36 cellular contexts compared by ENCODE assay signal in the genomic region with DNA sequence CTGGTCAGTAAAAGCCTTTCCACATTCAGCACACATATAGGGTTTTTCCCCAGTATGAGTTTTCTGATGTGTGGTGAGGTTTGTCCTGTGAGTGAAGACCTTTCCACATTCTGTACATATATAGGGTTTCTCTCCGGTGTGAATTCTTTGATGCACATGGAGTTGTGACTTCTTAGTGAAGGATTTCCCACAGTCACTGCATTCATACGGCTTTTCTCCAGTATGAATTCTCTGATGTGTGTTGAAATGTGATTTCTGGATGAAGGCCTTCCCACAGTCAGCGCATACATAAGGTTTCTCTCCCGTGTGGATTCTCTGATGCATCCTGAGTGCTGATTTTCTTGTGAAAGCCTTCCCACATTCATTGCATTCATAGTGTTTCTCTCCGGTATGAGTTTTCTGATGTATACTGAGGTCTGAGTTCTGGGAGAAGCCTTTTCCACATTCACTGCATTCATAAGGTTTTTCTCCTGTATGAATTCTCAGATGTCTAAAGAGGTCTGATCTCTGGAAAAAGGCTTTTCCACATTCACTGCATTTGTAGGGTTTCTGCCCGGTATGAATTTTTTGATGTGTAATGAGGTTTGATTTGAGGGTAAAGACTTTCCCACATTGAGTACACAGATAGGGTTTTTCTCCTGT.
"Had no signal": no experiment of that assay in that cellular context is flagged by ENCODE, and none has a peak within 500 bp of the region (broad histone marks: within the 10 kb centered on the region; RNA-seq: fewer than 3 reads in every experiment).

No MANE protein-coding gene starts in this region.

- H3K36me3 ChIP-seq: adrenal gland, cardiac muscle cell had no signal

- ATAC-seq: activated CD4-positive, CD25-positive, alpha-beta regulatory T cell treated with anti-CD3 and anti-CD28 coated beads, Interleukin-2, amount 50 U/mL, for 24 hours; activated CD8-positive, alpha-beta T cell treated with anti-CD3 and anti-CD28 coated beads for 36 hours; effector memory CD8-positive, alpha-beta T cell; gastroesophageal sphincter; T-helper 17 cell had no signal

- H3K4me1 ChIP-seq: adrenal gland, ascending aorta, breast epithelium, esophagus squamous epithelium, gastroesophageal sphincter had no signal

- FAIRE-seq: endothelial cell of umbilical vein had no signal

- DNase-seq: activated B cell treated with CpG ODN at 0.5 μM for 24 hours; activated CD4-positive, alpha-beta T cell treated with anti-CD3 and anti-CD28 coated beads for 48 hours; activated CD4-positive, alpha-beta T cell treated with anti-CD3 and anti-CD28 coated beads, Interleukin-2, amount 50 U/mL, for 1 hour; activated CD4-positive, alpha-beta T cell treated with anti-CD3 and anti-CD28 coated beads, Interleukin-2, amount 50 U/mL, for 48 hours; activated CD8-positive, alpha-beta memory T cell treated with anti-CD3 and anti-CD28 coated beads for 24 hours; activated CD8-positive, alpha-beta T cell treated with anti-CD3 and anti-CD28 coated beads for 36 hours; activated gamma-delta T cell treated with Interleukin-2 at 50 U/mL for 16 hours; activated naive CD4-positive, alpha-beta T cell treated with anti-CD3 and anti-CD28 coated beads, Interleukin-2, amount 50 U/mL, for 16 hours; activated naive CD4-positive, alpha-beta T cell treated with Interleukin-2 at 50 U/mL for 16 hours; activated T-cell treated with anti-CD3 and anti-CD28 coated beads, Interleukin-2, amount 50 U/mL, for 48 hours; adrenal gland; effector CD4-positive, alpha-beta T cell; effector memory CD8-positive, alpha-beta T cell; esophagus squamous epithelium; foreskin melanocyte; head of caudate nucleus; hippocampal formation; T-helper 1 cell; T-helper 17 cell; T1000; WERI-Rb-1 had no signal

- H3K4me1 Mint-ChIP-seq: brain; central memory CD8-positive, alpha-beta T cell; T-helper 17 cell had no signal

- H3K27me3 Mint-ChIP-seq: activated B cell treated with CpG ODN at 0.5 μM for 24 hours; activated CD8-positive, alpha-beta T cell treated with anti-CD3 and anti-CD28 coated beads for 36 hours; activated naive CD8-positive, alpha-beta T cell; central memory CD8-positive, alpha-beta T cell; dendritic cell treated with granulocyte-macrophage colony-stimulating factor and Interleukin-4, amounts not matched to agents 40 ng/mL and 50 ng/mL, for 4 days; effector memory CD8-positive, alpha-beta T cell; T-helper 17 cell had no signal

- H3K4me3 ChIP-seq: adrenal gland, ascending aorta, breast epithelium, cardiac muscle cell, coronary artery, esophagus squamous epithelium, gastroesophageal sphincter had no signal

- H3K27ac Mint-ChIP-seq: activated B cell treated with CpG ODN at 0.5 μM for 24 hours; activated CD8-positive, alpha-beta T cell treated with anti-CD3 and anti-CD28 coated beads for 36 hours; activated naive CD8-positive, alpha-beta T cell; activated T-helper 1 cell treated with anti-CD3 and anti-CD28 coated beads, Interleukin-12 subunit alpha, Interleukin-12 subunit beta, Interleukin-2, Interleukin-4 antibody, amounts not matched to agents 30 ng/mL and 10 ng/mL and 1 ng/mL, durations not matched to agents 14 hours and 24 hours and 36 hours; activated T-helper 2 cell treated with anti-CD3 and anti-CD28 coated beads, Interferon-gamma antibody, Interleukin-2, Interleukin-4, amounts not matched to agents 10 μg/mL and 5 μg/mL and 100 μg/mL, durations not matched to agents 14 hours and 24 hours and 36 hours; brain; dendritic cell treated with granulocyte-macrophage colony-stimulating factor and Interleukin-4, amounts not matched to agents 40 ng/mL and 50 ng/mL, for 4 days; effector memory CD8-positive, alpha-beta T cell; T-helper 17 cell; T-helper 2 cell treated with Interferon-gamma antibody and Interleukin-4, amounts not matched to agents 5 μg/mL and 100 μg/mL, for 36 hours had no signal

- H3K4me3 Mint-ChIP-seq: activated B cell treated with CpG ODN at 0.5 μM for 24 hours; activated CD8-positive, alpha-beta T cell treated with anti-CD3 and anti-CD28 coated beads for 36 hours; activated naive CD8-positive, alpha-beta T cell; activated T-helper 1 cell treated with anti-CD3 and anti-CD28 coated beads, Interleukin-12 subunit alpha, Interleukin-12 subunit beta, Interleukin-2, Interleukin-4 antibody, amounts not matched to agents 30 ng/mL and 10 ng/mL and 1 ng/mL, durations not matched to agents 14 hours and 24 hours and 36 hours; brain; central memory CD8-positive, alpha-beta T cell; dendritic cell treated with granulocyte-macrophage colony-stimulating factor and Interleukin-4, amounts not matched to agents 40 ng/mL and 50 ng/mL, for 4 days; effector memory CD8-positive, alpha-beta T cell; T-helper 17 cell; T-helper 2 cell treated with Interferon-gamma antibody and Interleukin-4, amounts not matched to agents 5 μg/mL and 100 μg/mL, for 36 hours had no signal

- H3K27me3 ChIP-seq: ascending aorta, cardiac muscle cell, esophagus squamous epithelium, gastroesophageal sphincter had no signal

- H3K27ac ChIP-seq: adrenal gland, ascending aorta, breast epithelium, cardiac muscle cell, coronary artery, epithelial cell of prostate, esophagus squamous epithelium, gastroesophageal sphincter, WERI-Rb-1 had no signal

- H3K9me3 Mint-ChIP-seq: central memory CD8-positive, alpha-beta T cell had no signal
